ENCODE assay signal across 21 cellular contexts in genomic region chr15:62107561-62108110, GRCh38. TPM values are rescaled to one million over a fixed set of nuclear protein-coding genes. Genes with fewer than 3 reads are reported as not detected.
DNase-seq lines count a peak whose midpoint lies in the region; ATAC-seq and TF ChIP-seq lines count a peak whose summit lies in the region.
"Had no signal": no experiment of that assay in that cellular context is flagged by ENCODE, and none has a peak within 500 bp of the region (broad histone marks: within the 10 kb centered on the region; RNA-seq: fewer than 3 reads in every experiment).

No MANE protein-coding gene starts in this region.

- no peak for TF ChIP-seq POLR2A in IMR-90 (IDR thresholded peaks at IDR 0.05; ENCODE audit: low read depth, low read length)

- dilution Hi-C loops in IMR-90 (cut with HindIII; ENCODE audit: low sequenced_read_pairs, unreplicated experiment) = no loop called here

- no peak overlapping the region for H2BK20ac ChIP-seq in IMR-90 (ENCODE audit: low read depth, low read length)

- ATAC-seq in IMR-90 (ENCODE audit: low read depth) (peak; percentile 49; the same call in 1 of the 2 replicates), left colon (peak; percentile 52), HG02642 (IDR thresholded peaks at IDR 0.05; ENCODE audit: poor library complexity, unreplicated experiment) (no peak)
- ATAC-seq: body of pancreas, left lung had no signal

- peaks cover 5% of the 10 kb centered on the region for H3K4me1 ChIP-seq in IMR-90 (ENCODE audit: control insufficient read depth, insufficient read depth, low read length)
- H3K4me1 ChIP-seq: left lung had no signal

- H3K27me3 ChIP-seq in IMR-90 (ENCODE audit: control insufficient read depth, insufficient read depth, low read length) = no peaks in the 10 kb centered on the region; the same call in 1 of the 2 replicates
- H3K27me3 ChIP-seq: body of pancreas, left lung, SJSA1 had no signal

- H3K4ac ChIP-seq in IMR-90 (ENCODE audit: low read depth, low read length) = no peak overlapping the region

- in situ Hi-C loops in IMR-90 (cut with MboI; ENCODE audit: low sequenced_read_pairs) (no loop called here), ACHN (cut with HindIII; ENCODE audit: low pct_ligation_motif_present, low pct_unique_long_range_greater_than_20kb, low sequenced_read_pairs) (no loop called here)

- CTCF ChIA-PET in IMR-90 (lab: Yijun Ruan, JAX) = no interaction called here

- TF ChIP-seq RAD21 in IMR-90 (IDR thresholded peaks at IDR 0.05; ENCODE audit: low read length) = no peak

- H2BK15ac ChIP-seq in IMR-90 (ENCODE audit: low read depth, low read length) = no peak overlapping the region

- H3K18ac ChIP-seq in IMR-90 (ENCODE audit: low read depth, low read length) = no peak overlapping the region

- no peak overlapping the region for H3K56ac ChIP-seq in IMR-90 (ENCODE audit: extremely low read depth, insufficient read depth, low read length)

- H4K91ac ChIP-seq in IMR-90 (ENCODE audit: insufficient read depth, low read depth, low read length) = no peak overlapping the region

- POLR2A ChIA-PET in IMR-90 (lab: Charles Lee; ENCODE audit: unreplicated experiment) = interaction anchor here (0.7 kb wide), 1 partner anchor 11 kb away, joined by 9 read pairs; no protein-coding TSS in a partner anchor

- H3K9me3 ChIP-seq in IMR-90 (ENCODE audit: control insufficient read depth, insufficient read depth, low read length) = no peaks in the 10 kb centered on the region
- H3K9me3 ChIP-seq: body of pancreas, left lung, SJSA1 had no signal

- no peak overlapping the region for H4K8ac ChIP-seq in IMR-90 (ENCODE audit: low read depth in 2 of 2, low read length in 2 of 2)

- no peak overlapping the region for H3K27ac ChIP-seq in IMR-90 (ENCODE audit: insufficient read depth, low read length)
- H3K27ac ChIP-seq: coronary artery, left lung, SJSA1 had no signal

- no peak overlapping the region for H2AK5ac ChIP-seq in IMR-90 (ENCODE audit: low read depth, low read length)

- H3K9ac ChIP-seq in IMR-90 (ENCODE audit: low read depth, low read length) = no peak overlapping the region

- H4K5ac ChIP-seq in IMR-90 (ENCODE audit: low read depth, low read length) = no peak overlapping the region

- H2AFZ ChIP-seq in IMR-90 (replicated peaks; ENCODE audit: low read length, poor library complexity) = no peak overlapping the region

- intact Hi-C loops in IMR-90 (cut with micrococcal nuclease) = no loop called here
- intact Hi-C loops in left colon (cut with DNase I, micrococcal nuclease) = no loop called here

- H2AK9ac ChIP-seq in IMR-90 (replicated peaks; ENCODE audit: low read depth, low read length, poor library complexity) = no peak overlapping the region

- no peak overlapping the region for H2BK120ac ChIP-seq in IMR-90 (ENCODE audit: low read depth, low read length)

- no peak overlapping the region for H3K4me3 ChIP-seq in IMR-90 (ENCODE audit: insufficient read depth, low read depth, low read length)
- no peak overlapping the region for H3K4me3 ChIP-seq in choroid plexus epithelial cell (ENCODE audit: low read depth, low read length)
- H3K4me3 ChIP-seq: body of pancreas, coronary artery, left lung, SJSA1 had no signal

- H2BK5ac ChIP-seq in IMR-90 (ENCODE audit: low read depth, low read length, poor library complexity, severe bottlenecking) = no peak overlapping the region

- TF ChIP-seq CTCF in IMR-90 (conservative IDR thresholded peaks at IDR 0.05; ENCODE audit: low read depth, low read length) (no peak), choroid plexus epithelial cell (conservative IDR thresholded peaks at IDR 0.05; ENCODE audit: low read depth, low read length) (no peak)

- H3K4me2 ChIP-seq in IMR-90 (ENCODE audit: low read depth, low read length) = no peak overlapping the region

- H3K14ac ChIP-seq in IMR-90 (replicated peaks; ENCODE audit: low read depth, low read length) = no peak overlapping the region

- peak; percentile 18 for DNase-seq in COLO668 (lab: John Stamatoyannopoulos, UW; ENCODE audit: unreplicated experiment)
- DNase-seq in IMR-90 = peak; percentile 10
- DNase-seq in choroid plexus epithelial cell (ENCODE audit: low read depth) = peak; percentile 32
- no peak for DNase-seq in left colon
- DNase-seq in DMS114 treated with DMSO at 0.1 percent for 48 hours (lab: John Stamatoyannopoulos, UW; ENCODE audit: unreplicated experiment) = no peak
- no peak for DNase-seq in DMS 273 treated with DMSO at 0.1 percent for 48 hours (lab: John Stamatoyannopoulos, UW)
- no peak for DNase-seq in ACHN
- DNase-seq: body of pancreas; CD4-positive, CD25-positive, alpha-beta regulatory T cell; DMS79; head of caudate nucleus; left lung; NCI-H446 treated with DMSO at 0.1 percent for 48 hours; NK-92 treated with Interleukin-12 subunit alpha and Interleukin-12 subunit beta, amount 100 ng/mL, for 24 hours; T-helper 2 cell had no signal

- H3K23ac ChIP-seq in IMR-90 (ENCODE audit: low read depth, low read length) = no peak overlapping the region

- H3K9me1 ChIP-seq in IMR-90 (ENCODE audit: insufficient read depth, low read length) = 0 out of 2 replicates have a peak, but pooled peaks cover 2% of the 10 kb centered on the region

- no peaks in the 10 kb centered on the region for H3K36me3 ChIP-seq in IMR-90 (ENCODE audit: control insufficient read depth, insufficient read depth, low read length)
- H3K36me3 ChIP-seq: left lung, SJSA1 had no signal

- WGBS in IMR-90 (ENCODE audit: extremely low coverage in 2 of 2, insufficient read length in 1 of 2), 2 experiments = no CpG with 5 or more reads among the region's 2 CpGs

- H3K79me1 ChIP-seq in IMR-90 (ENCODE audit: low read depth in 1 of 2, low read length in 2 of 2) = no peaks in the 10 kb centered on the region

- H4K20me1 ChIP-seq in IMR-90 (ENCODE audit: insufficient read depth, low read length) = no peaks in the 10 kb centered on the region

- no TSS peak for BruUV-seq in IMR-90 (replicated peaks; lab: Mats Ljungman, UMichigan)

TF ChIP-seq in IMR-90, 13 proteins besides CTCF, POLR2A, EP300 and RAD21:
- TF ChIP-seq, protein P1, sequence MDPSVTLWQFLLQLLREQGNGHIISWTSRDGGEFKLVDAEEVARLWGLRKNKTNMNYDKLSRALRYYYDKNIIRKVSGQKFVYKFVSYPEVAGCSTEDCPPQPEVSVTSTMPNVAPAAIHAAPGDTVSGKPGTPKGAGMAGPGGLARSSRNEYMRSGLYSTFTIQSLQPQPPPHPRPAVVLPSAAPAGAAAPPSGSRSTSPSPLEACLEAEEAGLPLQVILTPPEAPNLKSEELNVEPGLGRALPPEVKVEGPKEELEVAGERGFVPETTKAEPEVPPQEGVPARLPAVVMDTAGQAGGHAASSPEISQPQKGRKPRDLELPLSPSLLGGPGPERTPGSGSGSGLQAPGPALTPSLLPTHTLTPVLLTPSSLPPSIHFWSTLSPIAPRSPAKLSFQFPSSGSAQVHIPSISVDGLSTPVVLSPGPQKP (IDR thresholded peaks at IDR 0.05; ENCODE audit: borderline replicate concordance, low read depth, low read length) = no peak
- TF ChIP-seq RFX5 (IDR thresholded peaks at IDR 0.05; ENCODE audit: low read depth, low read length) = no peak
- no peak for TF ChIP-seq USF2 (IDR thresholded peaks at IDR 0.05; ENCODE audit: low read depth, low read length)

RNA-seq across cellular contexts. Expression of gene C2CD4A, which starts 40.9 kb away (rescaled TPM):
- total RNA-seq in IMR-90 (2012; rRNA removed) (not detected in 2 replicates), left colon (1 to 10 TPM in 1 of 2 donors, under 1 TPM in 1; 0.22 to 1.1 TPM)
- not detected in 2 replicates for polyA plus RNA-seq in IMR-90 (2012; rRNA removed)
- polyA plus RNA-seq in IMR-90 (2012; cell fraction: cytosol; rRNA removed) = not detected in 2 replicates
- polyA plus RNA-seq in IMR-90 (2012; cell fraction: nucleus; rRNA removed; ENCODE audit: low replicate concordance) = not detected in 2 replicates
- total RNA-seq: M059J, neural crest cell, SJSA1 had no signal
- polyA plus RNA-seq: IgD-negative memory B cell had no signal

RNA-seq across cellular contexts. Expression of gene VPS13C, which starts 47.4 kb away (rescaled TPM):
- total RNA-seq in IMR-90 (2012; rRNA removed) (32.8 and 48.6 TPM in 2 replicates), left colon (10 to 100 TPM; 55.2 to 57.2 TPM)
- polyA plus RNA-seq in IMR-90 (2012; rRNA removed) = 4.5 and 8.1 TPM in 2 replicates
- 1.2 and 1.5 TPM in 2 replicates for polyA plus RNA-seq in IMR-90 (2012; cell fraction: cytosol; rRNA removed)
- 1.3 and 12.9 TPM in 2 replicates for polyA plus RNA-seq in IMR-90 (2012; cell fraction: nucleus; rRNA removed; ENCODE audit: low replicate concordance)

RNA-seq across cellular contexts. Expression of gene C2CD4B, which starts 57.4 kb away (rescaled TPM):
- not detected in 2 replicates for total RNA-seq in IMR-90 (2012; rRNA removed)
- polyA plus RNA-seq in IMR-90 (2012; rRNA removed) = not detected in 2 replicates
- not detected in 2 replicates for polyA plus RNA-seq in IMR-90 (2012; cell fraction: cytosol; rRNA removed)
- not detected in 2 replicates for polyA plus RNA-seq in IMR-90 (2012; cell fraction: nucleus; rRNA removed; ENCODE audit: low replicate concordance)
- 1 to 10 TPM; 1.7 to 2.8 TPM for total RNA-seq in left colon
- total RNA-seq: M059J, neural crest cell, SJSA1 had no signal
- polyA plus RNA-seq: IgD-negative memory B cell had no signal

Comparison
In these comparisons a context has a peak if more than half of its experiments do, and no peak if none do; other contexts are left out.
1. DNase-seq: peak in COLO668 (single experiment), IMR-90 (single experiment) and choroid plexus epithelial cell (single experiment); none in left colon (0 of 2), DMS114 treated with DMSO at 0.1 percent for 48 hours (single experiment), DMS 273 treated with DMSO at 0.1 percent for 48 hours (single experiment) and ACHN (single experiment).